ENCODE assay signal across 1 cellular context in the genomic region with DNA sequence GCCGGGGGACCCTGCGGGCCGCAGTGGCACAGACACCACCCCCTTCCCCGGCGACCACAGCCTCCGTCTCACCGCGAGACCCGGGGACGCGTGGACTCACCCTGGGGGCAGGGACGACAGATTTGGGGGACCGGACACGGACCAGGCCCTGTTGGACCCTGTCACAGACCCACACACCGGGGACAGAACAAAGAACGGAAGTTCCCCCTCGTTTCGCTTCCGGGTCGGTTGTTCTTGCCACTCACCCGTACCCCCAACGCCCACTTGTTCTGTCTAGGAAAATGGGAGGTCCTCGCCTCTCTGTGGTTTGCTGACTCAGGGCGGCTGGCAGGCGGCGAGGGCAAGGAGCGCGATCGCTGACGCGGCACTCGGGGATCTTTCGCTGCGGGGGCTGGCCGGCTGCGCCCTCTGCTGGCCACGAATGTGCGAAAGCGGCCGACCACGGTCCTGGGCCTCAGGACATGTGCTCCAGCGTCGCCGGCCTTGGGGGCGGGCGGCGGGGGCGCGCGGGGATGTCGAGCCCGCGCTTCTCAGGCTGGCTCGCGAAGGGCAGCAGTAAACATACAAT.
A peak's percentile ranks its signal among the peaks of the same experiment; 100 is the strongest.
TF ChIP-seq lines count a peak whose summit lies in the region.

A gene (minus strand): TSS at position 189 of the 568 bp plus-strand sequence. CDS start 4,366 bp downstream, outside the sequence.

TF ChIP-seq in HepG2, 621 proteins besides CTCF, POLR2A, EP300 and RAD21 (continued from another document and continues in another):
- TF ChIP-seq, protein P1, sequence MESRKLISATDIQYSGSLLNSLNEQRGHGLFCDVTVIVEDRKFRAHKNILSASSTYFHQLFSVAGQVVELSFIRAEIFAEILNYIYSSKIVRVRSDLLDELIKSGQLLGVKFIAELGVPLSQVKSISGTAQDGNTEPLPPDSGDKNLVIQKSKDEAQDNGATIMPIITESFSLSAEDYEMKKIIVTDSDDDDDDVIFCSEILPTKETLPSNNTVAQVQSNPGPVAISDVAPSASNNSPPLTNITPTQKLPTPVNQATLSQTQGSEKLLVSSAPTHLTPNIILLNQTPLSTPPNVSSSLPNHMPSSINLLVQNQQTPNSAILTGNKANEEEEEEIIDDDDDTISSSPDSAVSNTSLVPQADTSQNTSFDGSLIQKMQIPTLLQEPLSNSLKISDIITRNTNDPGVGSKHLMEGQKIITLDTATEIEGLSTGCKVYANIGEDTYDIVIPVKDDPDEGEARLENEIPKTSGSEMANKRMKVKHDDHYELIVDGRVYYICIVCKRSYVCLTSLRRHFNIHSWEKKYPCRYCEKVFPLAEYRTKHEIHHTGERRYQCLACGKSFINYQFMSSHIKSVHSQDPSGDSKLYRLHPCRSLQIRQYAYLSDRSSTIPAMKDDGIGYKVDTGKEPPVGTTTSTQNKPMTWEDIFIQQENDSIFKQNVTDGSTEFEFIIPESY (CRISPR knock-in tag; IDR thresholded peaks at IDR 0.05), result peak; percentile 82
- TF ChIP-seq, protein P2, sequence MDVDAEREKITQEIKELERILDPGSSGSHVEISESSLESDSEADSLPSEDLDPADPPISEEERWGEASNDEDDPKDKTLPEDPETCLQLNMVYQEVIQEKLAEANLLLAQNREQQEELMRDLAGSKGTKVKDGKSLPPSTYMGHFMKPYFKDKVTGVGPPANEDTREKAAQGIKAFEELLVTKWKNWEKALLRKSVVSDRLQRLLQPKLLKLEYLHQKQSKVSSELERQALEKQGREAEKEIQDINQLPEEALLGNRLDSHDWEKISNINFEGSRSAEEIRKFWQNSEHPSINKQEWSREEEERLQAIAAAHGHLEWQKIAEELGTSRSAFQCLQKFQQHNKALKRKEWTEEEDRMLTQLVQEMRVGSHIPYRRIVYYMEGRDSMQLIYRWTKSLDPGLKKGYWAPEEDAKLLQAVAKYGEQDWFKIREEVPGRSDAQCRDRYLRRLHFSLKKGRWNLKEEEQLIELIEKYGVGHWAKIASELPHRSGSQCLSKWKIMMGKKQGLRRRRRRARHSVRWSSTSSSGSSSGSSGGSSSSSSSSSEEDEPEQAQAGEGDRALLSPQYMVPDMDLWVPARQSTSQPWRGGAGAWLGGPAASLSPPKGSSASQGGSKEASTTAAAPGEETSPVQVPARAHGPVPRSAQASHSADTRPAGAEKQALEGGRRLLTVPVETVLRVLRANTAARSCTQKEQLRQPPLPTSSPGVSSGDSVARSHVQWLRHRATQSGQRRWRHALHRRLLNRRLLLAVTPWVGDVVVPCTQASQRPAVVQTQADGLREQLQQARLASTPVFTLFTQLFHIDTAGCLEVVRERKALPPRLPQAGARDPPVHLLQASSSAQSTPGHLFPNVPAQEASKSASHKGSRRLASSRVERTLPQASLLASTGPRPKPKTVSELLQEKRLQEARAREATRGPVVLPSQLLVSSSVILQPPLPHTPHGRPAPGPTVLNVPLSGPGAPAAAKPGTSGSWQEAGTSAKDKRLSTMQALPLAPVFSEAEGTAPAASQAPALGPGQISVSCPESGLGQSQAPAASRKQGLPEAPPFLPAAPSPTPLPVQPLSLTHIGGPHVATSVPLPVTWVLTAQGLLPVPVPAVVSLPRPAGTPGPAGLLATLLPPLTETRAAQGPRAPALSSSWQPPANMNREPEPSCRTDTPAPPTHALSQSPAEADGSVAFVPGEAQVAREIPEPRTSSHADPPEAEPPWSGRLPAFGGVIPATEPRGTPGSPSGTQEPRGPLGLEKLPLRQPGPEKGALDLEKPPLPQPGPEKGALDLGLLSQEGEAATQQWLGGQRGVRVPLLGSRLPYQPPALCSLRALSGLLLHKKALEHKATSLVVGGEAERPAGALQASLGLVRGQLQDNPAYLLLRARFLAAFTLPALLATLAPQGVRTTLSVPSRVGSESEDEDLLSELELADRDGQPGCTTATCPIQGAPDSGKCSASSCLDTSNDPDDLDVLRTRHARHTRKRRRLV (CRISPR knock-in tag; IDR thresholded peaks at IDR 0.05), result peak; percentile 90; the same call in 1 of the 2 replicates
- TF ChIP-seq TCF7L2 (IDR thresholded peaks at IDR 0.05; ENCODE audit: low read depth, low read length) (no peak), TCF12 (IDR thresholded peaks at IDR 0.05) (no peak), TCF12 (CRISPR knock-in tag; IDR thresholded peaks at IDR 0.05) (peak; percentile 70; the same call in 1 of the 2 replicates), SCMH1 (CRISPR knock-in tag; IDR thresholded peaks at IDR 0.05; ENCODE audit: borderline replicate concordance) (no peak), FOXC1 (CRISPR knock-in tag; IDR thresholded peaks at IDR 0.05; ENCODE audit: borderline replicate concordance) (peak; percentile 91), MEIS2 (CRISPR knock-in tag; IDR thresholded peaks at IDR 0.05) (peak; percentile 51; the same call in 1 of the 2 replicates), ZFP90 (CRISPR knock-in tag; IDR thresholded peaks at IDR 0.05; ENCODE audit: borderline replicate concordance) (peak; percentile 79), GPN1 (CRISPR knock-in tag; IDR thresholded peaks at IDR 0.05; ENCODE audit: borderline replicate concordance) (0 out of 2 replicates have a peak, but pooled peaks have one; percentile 50), ZNF780A (CRISPR knock-in tag; IDR thresholded peaks at IDR 0.05) (no peak), HNRNPLL (IDR thresholded peaks at IDR 0.05; ENCODE audit: low read depth, low read length, poor library complexity, severe bottlenecking) (peak; percentile 42), TMF1 (CRISPR knock-in tag; IDR thresholded peaks at IDR 0.05; ENCODE audit: low read depth) (peak; percentile 81; the same call in 1 of the 2 replicates), NR2C2 (CRISPR knock-in tag; IDR thresholded peaks at IDR 0.05; ENCODE audit: borderline replicate concordance) (peak; percentile 99), MAFF (IDR thresholded peaks at IDR 0.05; ENCODE audit: low read depth, low read length) (peak; percentile 99), ARHGAP35 (CRISPR knock-in tag; IDR thresholded peaks at IDR 0.05; ENCODE audit: borderline replicate concordance) (no peak; the same call in 1 of the 2 replicates), JUNB (CRISPR knock-in tag; IDR thresholded peaks at IDR 0.05; ENCODE audit: borderline replicate concordance) (peak; percentile 30; the same call in 1 of the 2 replicates), ZNF773 (CRISPR knock-in tag; IDR thresholded peaks at IDR 0.05; ENCODE audit: borderline replicate concordance) (no peak), SETDB1 (CRISPR knock-in tag; IDR thresholded peaks at IDR 0.05; ENCODE audit: borderline replicate concordance) (no peak), MAFK (conservative IDR thresholded peaks at IDR 0.05 in 1 of 2, IDR thresholded peaks at IDR 0.05 in 1 of 2; ENCODE audit: low read length in 2 of 2) (peak; percentile 99 to 100), RARG (CRISPR knock-in tag; IDR thresholded peaks at IDR 0.05; ENCODE audit: low read depth) (no peak), ZBTB1 (CRISPR knock-in tag; IDR thresholded peaks at IDR 0.05; ENCODE audit: borderline replicate concordance) (no peak), ZFX (CRISPR knock-in tag; IDR thresholded peaks at IDR 0.05; ENCODE audit: low read depth) (peak; percentile 96), ZNF562 (CRISPR knock-in tag; IDR thresholded peaks at IDR 0.05; ENCODE audit: borderline replicate concordance) (no peak), ZNF605 (CRISPR knock-in tag; IDR thresholded peaks at IDR 0.05) (peak; percentile 81), SMAD1 (CRISPR knock-in tag; IDR thresholded peaks at IDR 0.05; ENCODE audit: borderline replicate concordance, low read depth) (peak; percentile 77; the same call in 1 of the 2 replicates), MLLT10 (CRISPR knock-in tag; IDR thresholded peaks at IDR 0.05) (no peak; the same call in 1 of the 2 replicates), NCOR1 (IDR thresholded peaks at IDR 0.05; ENCODE audit: borderline replicate concordance, low read length) (peak; percentile 45; the same call in 1 of the 2 replicates), ZBTB21 (CRISPR knock-in tag; IDR thresholded peaks at IDR 0.05) (no peak; the same call in 1 of the 2 replicates), RBM22 (optimal IDR thresholded peaks at IDR 0.05; ENCODE audit: low read length) (no peak), ZNF550 (CRISPR knock-in tag; IDR thresholded peaks at IDR 0.05; ENCODE audit: borderline replicate concordance) (peak; percentile 81; the same call in 1 of the 2 replicates), ZBTB20 (CRISPR knock-in tag; IDR thresholded peaks at IDR 0.05; ENCODE audit: borderline replicate concordance, low read depth) (no peak; the same call in 1 of the 2 replicates)
- TF ChIP-seq, protein P3, sequence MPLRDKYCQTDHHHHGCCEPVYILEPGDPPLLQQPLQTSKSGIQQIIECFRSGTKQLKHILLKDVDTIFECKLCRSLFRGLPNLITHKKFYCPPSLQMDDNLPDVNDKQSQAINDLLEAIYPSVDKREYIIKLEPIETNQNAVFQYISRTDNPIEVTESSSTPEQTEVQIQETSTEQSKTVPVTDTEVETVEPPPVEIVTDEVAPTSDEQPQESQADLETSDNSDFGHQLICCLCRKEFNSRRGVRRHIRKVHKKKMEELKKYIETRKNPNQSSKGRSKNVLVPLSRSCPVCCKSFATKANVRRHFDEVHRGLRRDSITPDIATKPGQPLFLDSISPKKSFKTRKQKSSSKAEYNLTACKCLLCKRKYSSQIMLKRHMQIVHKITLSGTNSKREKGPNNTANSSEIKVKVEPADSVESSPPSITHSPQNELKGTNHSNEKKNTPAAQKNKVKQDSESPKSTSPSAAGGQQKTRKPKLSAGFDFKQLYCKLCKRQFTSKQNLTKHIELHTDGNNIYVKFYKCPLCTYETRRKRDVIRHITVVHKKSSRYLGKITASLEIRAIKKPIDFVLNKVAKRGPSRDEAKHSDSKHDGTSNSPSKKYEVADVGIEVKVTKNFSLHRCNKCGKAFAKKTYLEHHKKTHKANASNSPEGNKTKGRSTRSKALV (CRISPR knock-in tag; IDR thresholded peaks at IDR 0.05), result no peak
- TF ChIP-seq, protein P4, sequence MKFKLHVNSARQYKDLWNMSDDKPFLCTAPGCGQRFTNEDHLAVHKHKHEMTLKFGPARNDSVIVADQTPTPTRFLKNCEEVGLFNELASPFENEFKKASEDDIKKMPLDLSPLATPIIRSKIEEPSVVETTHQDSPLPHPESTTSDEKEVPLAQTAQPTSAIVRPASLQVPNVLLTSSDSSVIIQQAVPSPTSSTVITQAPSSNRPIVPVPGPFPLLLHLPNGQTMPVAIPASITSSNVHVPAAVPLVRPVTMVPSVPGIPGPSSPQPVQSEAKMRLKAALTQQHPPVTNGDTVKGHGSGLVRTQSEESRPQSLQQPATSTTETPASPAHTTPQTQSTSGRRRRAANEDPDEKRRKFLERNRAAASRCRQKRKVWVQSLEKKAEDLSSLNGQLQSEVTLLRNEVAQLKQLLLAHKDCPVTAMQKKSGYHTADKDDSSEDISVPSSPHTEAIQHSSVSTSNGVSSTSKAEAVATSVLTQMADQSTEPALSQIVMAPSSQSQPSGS (CRISPR knock-in tag; IDR thresholded peaks at IDR 0.05), result peak; percentile 85
- TF ChIP-seq, protein P5, sequence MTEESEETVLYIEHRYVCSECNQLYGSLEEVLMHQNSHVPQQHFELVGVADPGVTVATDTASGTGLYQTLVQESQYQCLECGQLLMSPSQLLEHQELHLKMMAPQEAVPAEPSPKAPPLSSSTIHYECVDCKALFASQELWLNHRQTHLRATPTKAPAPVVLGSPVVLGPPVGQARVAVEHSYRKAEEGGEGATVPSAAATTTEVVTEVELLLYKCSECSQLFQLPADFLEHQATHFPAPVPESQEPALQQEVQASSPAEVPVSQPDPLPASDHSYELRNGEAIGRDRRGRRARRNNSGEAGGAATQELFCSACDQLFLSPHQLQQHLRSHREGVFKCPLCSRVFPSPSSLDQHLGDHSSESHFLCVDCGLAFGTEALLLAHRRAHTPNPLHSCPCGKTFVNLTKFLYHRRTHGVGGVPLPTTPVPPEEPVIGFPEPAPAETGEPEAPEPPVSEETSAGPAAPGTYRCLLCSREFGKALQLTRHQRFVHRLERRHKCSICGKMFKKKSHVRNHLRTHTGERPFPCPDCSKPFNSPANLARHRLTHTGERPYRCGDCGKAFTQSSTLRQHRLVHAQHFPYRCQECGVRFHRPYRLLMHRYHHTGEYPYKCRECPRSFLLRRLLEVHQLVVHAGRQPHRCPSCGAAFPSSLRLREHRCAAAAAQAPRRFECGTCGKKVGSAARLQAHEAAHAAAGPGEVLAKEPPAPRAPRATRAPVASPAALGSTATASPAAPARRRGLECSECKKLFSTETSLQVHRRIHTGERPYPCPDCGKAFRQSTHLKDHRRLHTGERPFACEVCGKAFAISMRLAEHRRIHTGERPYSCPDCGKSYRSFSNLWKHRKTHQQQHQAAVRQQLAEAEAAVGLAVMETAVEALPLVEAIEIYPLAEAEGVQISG (CRISPR knock-in tag; IDR thresholded peaks at IDR 0.05), result peak; percentile 99
- TF ChIP-seq, protein P6, sequence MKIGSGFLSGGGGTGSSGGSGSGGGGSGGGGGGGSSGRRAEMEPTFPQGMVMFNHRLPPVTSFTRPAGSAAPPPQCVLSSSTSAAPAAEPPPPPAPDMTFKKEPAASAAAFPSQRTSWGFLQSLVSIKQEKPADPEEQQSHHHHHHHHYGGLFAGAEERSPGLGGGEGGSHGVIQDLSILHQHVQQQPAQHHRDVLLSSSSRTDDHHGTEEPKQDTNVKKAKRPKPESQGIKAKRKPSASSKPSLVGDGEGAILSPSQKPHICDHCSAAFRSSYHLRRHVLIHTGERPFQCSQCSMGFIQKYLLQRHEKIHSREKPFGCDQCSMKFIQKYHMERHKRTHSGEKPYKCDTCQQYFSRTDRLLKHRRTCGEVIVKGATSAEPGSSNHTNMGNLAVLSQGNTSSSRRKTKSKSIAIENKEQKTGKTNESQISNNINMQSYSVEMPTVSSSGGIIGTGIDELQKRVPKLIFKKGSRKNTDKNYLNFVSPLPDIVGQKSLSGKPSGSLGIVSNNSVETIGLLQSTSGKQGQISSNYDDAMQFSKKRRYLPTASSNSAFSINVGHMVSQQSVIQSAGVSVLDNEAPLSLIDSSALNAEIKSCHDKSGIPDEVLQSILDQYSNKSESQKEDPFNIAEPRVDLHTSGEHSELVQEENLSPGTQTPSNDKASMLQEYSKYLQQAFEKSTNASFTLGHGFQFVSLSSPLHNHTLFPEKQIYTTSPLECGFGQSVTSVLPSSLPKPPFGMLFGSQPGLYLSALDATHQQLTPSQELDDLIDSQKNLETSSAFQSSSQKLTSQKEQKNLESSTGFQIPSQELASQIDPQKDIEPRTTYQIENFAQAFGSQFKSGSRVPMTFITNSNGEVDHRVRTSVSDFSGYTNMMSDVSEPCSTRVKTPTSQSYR (CRISPR knock-in tag; IDR thresholded peaks at IDR 0.05; ENCODE audit: borderline replicate concordance), result peak; percentile 33; the same call in 1 of the 2 replicates
- TF ChIP-seq, protein P7, sequence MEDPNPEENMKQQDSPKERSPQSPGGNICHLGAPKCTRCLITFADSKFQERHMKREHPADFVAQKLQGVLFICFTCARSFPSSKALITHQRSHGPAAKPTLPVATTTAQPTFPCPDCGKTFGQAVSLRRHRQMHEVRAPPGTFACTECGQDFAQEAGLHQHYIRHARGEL (CRISPR knock-in tag; IDR thresholded peaks at IDR 0.05), result peak; percentile 77; the same call in 1 of the 2 replicates
- TF ChIP-seq, protein P8, sequence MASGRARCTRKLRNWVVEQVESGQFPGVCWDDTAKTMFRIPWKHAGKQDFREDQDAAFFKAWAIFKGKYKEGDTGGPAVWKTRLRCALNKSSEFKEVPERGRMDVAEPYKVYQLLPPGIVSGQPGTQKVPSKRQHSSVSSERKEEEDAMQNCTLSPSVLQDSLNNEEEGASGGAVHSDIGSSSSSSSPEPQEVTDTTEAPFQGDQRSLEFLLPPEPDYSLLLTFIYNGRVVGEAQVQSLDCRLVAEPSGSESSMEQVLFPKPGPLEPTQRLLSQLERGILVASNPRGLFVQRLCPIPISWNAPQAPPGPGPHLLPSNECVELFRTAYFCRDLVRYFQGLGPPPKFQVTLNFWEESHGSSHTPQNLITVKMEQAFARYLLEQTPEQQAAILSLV (CRISPR knock-in tag; IDR thresholded peaks at IDR 0.05; ENCODE audit: borderline replicate concordance), result peak; percentile 86
